In the genomic region with DNA sequence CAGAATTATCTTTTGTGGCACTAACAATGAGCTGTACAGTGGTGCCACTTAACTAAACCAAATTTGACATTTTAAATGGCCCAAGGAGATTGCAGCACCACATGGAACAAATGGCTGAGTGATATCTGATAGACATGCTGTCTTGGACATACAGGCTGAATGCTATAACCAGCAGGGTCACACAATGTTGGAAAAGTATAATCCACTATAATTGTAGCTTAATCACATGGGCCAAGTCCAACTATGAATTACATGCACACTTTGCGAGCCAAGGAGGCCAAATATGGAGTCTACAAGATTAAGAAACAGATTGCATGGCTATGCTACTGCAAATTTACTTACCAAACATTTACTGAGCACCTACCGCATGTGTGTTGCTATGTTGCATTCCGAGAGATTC, we compare ENCODE assay signal across 36 cellular contexts.
"Had no signal": no experiment of that assay in that cellular context is flagged by ENCODE, and none has a peak within 500 bp of the region (broad histone marks: within the 10 kb centered on the region; RNA-seq: fewer than 3 reads in every experiment).

No MANE protein-coding gene starts in this region.

- H3K27ac ChIP-seq: ascending aorta, cardiac muscle cell, VCaP had no signal

- H3K4me1 Mint-ChIP-seq: activated B cell treated with CpG ODN at 0.5 μM for 24 hours; activated CD4-positive, alpha-beta T cell treated with anti-CD3 and anti-CD28 coated beads, Interleukin-2, amount 10 ng/mL, durations not matched to agents 24 days and 14 days; activated naive CD8-positive, alpha-beta T cell treated with anti-CD3 and anti-CD28 coated beads for 36 hours; activated T-helper 17 cell treated with anti-CD3 and anti-CD28 coated beads, Interleukin-2, amount 50 U/mL, for 72 hours; brain; central memory CD8-positive, alpha-beta T cell had no signal

- H3K9me3 ChIP-seq: ascending aorta had no signal

- DNase-seq: activated B cell treated with CpG ODN at 0.5 μM for 24 hours; activated CD4-positive, alpha-beta memory T cell treated with anti-CD3 and anti-CD28 coated beads for 36 hours; activated CD4-positive, alpha-beta T cell treated with anti-CD3 and anti-CD28 coated beads for 4 hours; activated CD4-positive, alpha-beta T cell treated with anti-CD3 and anti-CD28 coated beads, Interleukin-2, amount 10 ng/mL, durations not matched to agents 24 days and 14 days; activated CD4-positive, alpha-beta T cell treated with anti-CD3 and anti-CD28 coated beads, Interleukin-2, amount 50 U/mL, for 1 hour; activated CD4-positive, alpha-beta T cell treated with anti-CD3 and anti-CD28 coated beads, Interleukin-2, amount 50 U/mL, for 4 hours; activated CD4-positive, CD25-positive, alpha-beta regulatory T cell treated with anti-CD3 and anti-CD28 coated beads, Interleukin-2, amount 50 U/mL, for 72 hours; activated CD8-positive, alpha-beta memory T cell treated with anti-CD3 and anti-CD28 coated beads, Interleukin-2, amount 50 U/mL, for 4 hours; activated CD8-positive, alpha-beta T cell treated with anti-CD3 and anti-CD28 coated beads for 36 hours; activated effector memory CD4-positive, alpha-beta T cell treated with anti-CD3 and anti-CD28 coated beads, Interleukin-2, amount 50 U/mL, for 16 hours; activated gamma-delta T cell treated with Interleukin-2 at 50 U/mL for 16 hours; activated naive CD4-positive, alpha-beta T cell; activated naive CD4-positive, alpha-beta T cell treated with anti-CD3 and anti-CD28 coated beads for 36 hours; activated naive CD4-positive, alpha-beta T cell treated with anti-CD3 and anti-CD28 coated beads, Interleukin-2, amount 50 U/mL, for 16 hours; activated naive CD8-positive, alpha-beta T cell treated with anti-CD3 and anti-CD28 coated beads for 36 hours; activated T-cell treated with anti-CD3 and anti-CD28 coated beads for 4 hours; activated T-cell treated with anti-CD3 and anti-CD28 coated beads, Interleukin-2, amount 50 U/mL, for 1 hour; activated T-cell treated with anti-CD3 and anti-CD28 coated beads, Interleukin-2, amount 50 U/mL, for 4 hours; activated T-cell treated with anti-CD3 and anti-CD28 coated beads, Interleukin-2, amount 50 U/mL, for 72 hours; amygdala; anterior cingulate cortex; caudate nucleus; cerebellar nuclear complex; T-helper 1 cell; T-helper 2 cell; T-helper 9 cell had no signal

- H3K4me3 Mint-ChIP-seq: activated B cell treated with CpG ODN at 0.5 μM for 24 hours; activated CD4-positive, alpha-beta memory T cell treated with anti-CD3 and anti-CD28 coated beads for 36 hours; activated CD4-positive, alpha-beta T cell treated with anti-CD3 and anti-CD28 coated beads, Interleukin-2, amount 10 ng/mL, durations not matched to agents 24 days and 14 days; activated CD8-positive, alpha-beta T cell treated with anti-CD3 and anti-CD28 coated beads for 36 hours; activated naive CD4-positive, alpha-beta T cell treated with anti-CD3 and anti-CD28 coated beads for 36 hours; activated naive CD8-positive, alpha-beta T cell treated with anti-CD3 and anti-CD28 coated beads for 36 hours; activated T-cell treated with anti-CD3 and anti-CD28 coated beads, Interleukin-2, amount 50 U/mL, for 4 hours; activated T-cell treated with anti-CD3 and anti-CD28 coated beads, Interleukin-2, amount 50 U/mL, for 72 hours; activated T-helper 1 cell treated with anti-CD3 and anti-CD28 coated beads, Interleukin-12 subunit alpha, Interleukin-12 subunit beta, Interleukin-2, Interleukin-4 antibody, amounts not matched to agents 30 ng/mL and 10 ng/mL and 1 ng/mL, durations not matched to agents 14 hours and 24 hours and 36 hours; activated T-helper 17 cell treated with anti-CD3 and anti-CD28 coated beads, Interleukin-2, amount 50 U/mL, for 72 hours; brain; central memory CD8-positive, alpha-beta T cell; T-helper 1 cell treated with Interleukin-12 subunit alpha and Interleukin-12 subunit beta and Interleukin-4 antibody, amounts not matched to agents 30 μg/mL and 1 μg/mL, for 36 hours; T-helper 2 cell treated with Interferon-gamma antibody and Interleukin-4, amounts not matched to agents 5 μg/mL and 100 μg/mL, for 36 hours had no signal

- H3K9me3 Mint-ChIP-seq: activated B cell treated with CpG ODN at 0.5 μM for 24 hours; activated CD4-positive, alpha-beta memory T cell treated with anti-CD3 and anti-CD28 coated beads for 36 hours; activated CD4-positive, alpha-beta T cell treated with anti-CD3 and anti-CD28 coated beads, Interleukin-2, amount 10 ng/mL, durations not matched to agents 24 days and 14 days; activated CD8-positive, alpha-beta T cell treated with anti-CD3 and anti-CD28 coated beads for 36 hours; activated naive CD4-positive, alpha-beta T cell treated with anti-CD3 and anti-CD28 coated beads for 36 hours; activated naive CD4-positive, alpha-beta T cell treated with anti-CD3 and anti-CD28 coated beads, Interleukin-2, amount 50 U/mL, for 72 hours; activated naive CD8-positive, alpha-beta T cell treated with anti-CD3 and anti-CD28 coated beads for 36 hours; activated T-cell treated with anti-CD3 and anti-CD28 coated beads, Interleukin-2, amount 50 U/mL, for 4 hours; activated T-helper 1 cell treated with anti-CD3 and anti-CD28 coated beads, Interleukin-12 subunit alpha, Interleukin-12 subunit beta, Interleukin-2, Interleukin-4 antibody, amounts not matched to agents 30 ng/mL and 10 ng/mL and 1 ng/mL, durations not matched to agents 14 hours and 24 hours and 36 hours; activated T-helper 17 cell treated with anti-CD3 and anti-CD28 coated beads, Interleukin-2, amount 50 U/mL, for 72 hours; brain; central memory CD8-positive, alpha-beta T cell; T-helper 2 cell treated with Interferon-gamma antibody and Interleukin-4, amounts not matched to agents 5 μg/mL and 100 μg/mL, for 36 hours had no signal

- H3K27ac Mint-ChIP-seq: activated B cell treated with CpG ODN at 0.5 μM for 24 hours; activated CD4-positive, alpha-beta memory T cell treated with anti-CD3 and anti-CD28 coated beads for 36 hours; activated CD4-positive, alpha-beta T cell treated with anti-CD3 and anti-CD28 coated beads, Interleukin-2, amount 10 ng/mL, durations not matched to agents 24 days and 14 days; activated CD8-positive, alpha-beta T cell treated with anti-CD3 and anti-CD28 coated beads for 36 hours; activated naive CD4-positive, alpha-beta T cell treated with anti-CD3 and anti-CD28 coated beads for 36 hours; activated naive CD4-positive, alpha-beta T cell treated with anti-CD3 and anti-CD28 coated beads, Interleukin-2, amount 50 U/mL, for 72 hours; activated naive CD8-positive, alpha-beta T cell treated with anti-CD3 and anti-CD28 coated beads for 36 hours; activated T-cell treated with anti-CD3 and anti-CD28 coated beads, Interleukin-2, amount 50 U/mL, for 72 hours; activated T-helper 1 cell treated with anti-CD3 and anti-CD28 coated beads, Interleukin-12 subunit alpha, Interleukin-12 subunit beta, Interleukin-2, Interleukin-4 antibody, amounts not matched to agents 30 ng/mL and 10 ng/mL and 1 ng/mL, durations not matched to agents 14 hours and 24 hours and 36 hours; activated T-helper 17 cell treated with anti-CD3 and anti-CD28 coated beads, Interleukin-2, amount 50 U/mL, for 72 hours; brain; T-helper 1 cell treated with Interleukin-12 subunit alpha and Interleukin-12 subunit beta and Interleukin-4 antibody, amounts not matched to agents 30 μg/mL and 1 μg/mL, for 36 hours; T-helper 2 cell treated with Interferon-gamma antibody and Interleukin-4, amounts not matched to agents 5 μg/mL and 100 μg/mL, for 36 hours had no signal

- H3K27me3 ChIP-seq: ascending aorta, cardiac muscle cell had no signal

- H3K4me3 ChIP-seq: ascending aorta, cardiac muscle cell had no signal

- ATAC-seq: activated CD8-positive, alpha-beta T cell treated with anti-CD3 and anti-CD28 coated beads for 36 hours; activated naive CD4-positive, alpha-beta T cell treated with anti-CD3 and anti-CD28 coated beads, Interleukin-2, amount 50 U/mL, for 72 hours; activated T-cell treated with anti-CD3 and anti-CD28 coated beads, Interleukin-2, amount 50 U/mL, for 4 hours; activated T-cell treated with anti-CD3 and anti-CD28 coated beads, Interleukin-2, amount 50 U/mL, for 72 hours; activated T-helper 17 cell treated with anti-CD3 and anti-CD28 coated beads, Interleukin-2, amount 50 U/mL, for 72 hours had no signal

- H3K36me3 Mint-ChIP-seq: activated CD4-positive, alpha-beta memory T cell treated with anti-CD3 and anti-CD28 coated beads for 36 hours; activated naive CD4-positive, alpha-beta T cell treated with anti-CD3 and anti-CD28 coated beads, Interleukin-2, amount 50 U/mL, for 72 hours; activated naive CD8-positive, alpha-beta T cell treated with anti-CD3 and anti-CD28 coated beads for 36 hours; brain had no signal

- H3K4me1 ChIP-seq: ascending aorta had no signal

- H3K36me3 ChIP-seq: cardiac muscle cell had no signal
